In the genomic region with DNA sequence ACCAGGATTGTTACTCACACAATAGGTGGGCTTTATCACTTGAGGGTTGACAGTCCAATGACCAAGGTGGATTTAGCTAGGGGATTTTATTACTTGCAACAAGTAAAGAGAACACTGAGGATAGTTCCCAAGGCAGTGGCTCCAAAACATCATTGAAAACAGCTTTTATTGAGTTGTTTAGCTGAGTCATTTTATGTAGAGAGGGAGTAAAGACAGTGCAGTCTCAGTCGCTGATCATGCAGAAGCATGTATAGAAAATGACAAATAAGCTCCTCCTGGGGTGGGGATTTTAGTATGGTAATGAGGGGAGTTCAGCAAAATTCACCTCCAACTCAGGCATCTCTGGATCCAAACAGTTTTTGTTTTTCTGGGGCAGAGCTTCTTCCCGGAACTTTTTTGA, we compare ENCODE assay signal across 22 cellular contexts.
DNase-seq lines count a peak whose midpoint lies in the region; ATAC-seq and TF ChIP-seq lines count a peak whose summit lies in the region.
"Had no signal": no experiment of that assay in that cellular context is flagged by ENCODE, and none has a peak within 500 bp of the region (broad histone marks: within the 10 kb centered on the region; RNA-seq: fewer than 3 reads in every experiment).

No MANE protein-coding gene starts in this region.

- H3K36me3 ChIP-seq in endodermal cell (ENCODE audit: control insufficient read depth, insufficient read depth, low read length) = no peaks in the 10 kb centered on the region
- no peaks in the 10 kb centered on the region for H3K36me3 ChIP-seq in sigmoid colon

- peak overlapping the region; percentile 44 for H3K27ac ChIP-seq in C4-2B
- H3K27ac ChIP-seq in endodermal cell (ENCODE audit: low read depth, low read length) = no peak overlapping the region
- no peak overlapping the region for H3K27ac ChIP-seq in sigmoid colon
- H3K27ac ChIP-seq: 22Rv1, PC-9, RWPE1 had no signal

- peak overlapping the region; percentile 56 for H3K27ac Mint-ChIP-seq in endodermal cell

- TF ChIP-seq CTCF in C4-2B (conservative IDR thresholded peaks at IDR 0.05) = no peak
- no peak for TF ChIP-seq CTCF in endodermal cell (conservative IDR thresholded peaks at IDR 0.05)
- TF ChIP-seq CTCF in sigmoid colon (IDR thresholded peaks at IDR 0.05) = no peak

- H3K27me3 ChIP-seq in endodermal cell (ENCODE audit: control insufficient read depth, insufficient read depth, low read length, poor library complexity, severe bottlenecking) = no peaks in the 10 kb centered on the region
- H3K27me3 ChIP-seq in sigmoid colon = no peaks in the 10 kb centered on the region

- no peak for TF ChIP-seq EP300 in sigmoid colon (IDR thresholded peaks at IDR 0.05)

- H3K4me3 ChIP-seq in endodermal cell (ENCODE audit: low read length) (peak overlapping the region; percentile 29), sigmoid colon (no peak overlapping the region)
- H3K4me3 ChIP-seq: PC-9 had no signal

- H3K9ac ChIP-seq in endodermal cell (ENCODE audit: extremely low read depth, low read length, poor library complexity, severe bottlenecking) = no peak overlapping the region

- DNase-seq in LHCN-M2 (ENCODE audit: low read depth) (peak; percentile 2), endodermal cell (no peak), sigmoid colon (no peak), GM19240 (ENCODE audit: insufficient read length, low spot score) (no peak)
- no peak for DNase-seq in activated CD4-positive, alpha-beta T cell treated with anti-CD3 and anti-CD28 coated beads for 1 hour
- DNase-seq: COR-L47, DMS 273 treated with DMSO at 0.1 percent for 48 hours, GDM1, HCEC 1CT, KBM-7, NCI-H1417 treated with DMSO at 0.1 percent for 48 hours, NCI-H187 treated with DMSO at 0.1 percent for 48 hours, NCI-H2227 treated with DMSO at 0.1 percent for 48 hours, NCI-H510A treated with DMSO at 0.1 percent for 48 hours, NCI-H774, PC-9, T-helper 1 cell had no signal

- peaks cover 28% of the 10 kb centered on the region for H3K4me1 Mint-ChIP-seq in endodermal cell

- no peaks in the 10 kb centered on the region for H3K9me3 ChIP-seq in endodermal cell (ENCODE audit: control insufficient read depth, low read length)
- no peaks in the 10 kb centered on the region for H3K9me3 ChIP-seq in sigmoid colon

- H3K27me3 Mint-ChIP-seq in endodermal cell (ENCODE audit: insufficient read depth) = no peaks in the 10 kb centered on the region

- ATAC-seq in HG02610 (IDR thresholded peaks at IDR 0.05; ENCODE audit: unreplicated experiment) (peak; percentile 45), HG03039 (IDR thresholded peaks at IDR 0.05; ENCODE audit: unreplicated experiment) (no peak)

- 86% methylated on average over 2 of the region's 2 CpGs; no CpG with 5 or more reads in 1 of the 2 experiments for WGBS in endodermal cell (ENCODE audit: insufficient coverage in 1 of 2, insufficient read length in 1 of 2), 2 experiments
- WGBS in sigmoid colon, 2 donors = 51 to 77% methylated on average over 2 of the region's 2 CpGs

- no peaks in the 10 kb centered on the region for H3K9me3 Mint-ChIP-seq in endodermal cell

- H3K4me1 ChIP-seq in endodermal cell (ENCODE audit: control insufficient read depth, insufficient read depth, low read length) (peaks cover 14% of the 10 kb centered on the region), sigmoid colon (no peaks in the 10 kb centered on the region)

- H3K36me3 Mint-ChIP-seq in endodermal cell (ENCODE audit: low read depth) = no peaks in the 10 kb centered on the region

- intact Hi-C loops in sigmoid colon (cut with DNase I) = no loop called here

- peak overlapping the region; percentile 16 for H3K4me3 Mint-ChIP-seq in endodermal cell

- TF ChIP-seq POLR2A in sigmoid colon (IDR thresholded peaks at IDR 0.05) = no peak
